Comparison of ENCODE assay signal across 37 cellular contexts in genomic region chr7:128131115-128131514, GRCh38.
"Had no signal": no experiment of that assay in that cellular context is flagged by ENCODE, and none has a peak within 500 bp of the region (broad histone marks: within the 10 kb centered on the region; RNA-seq: fewer than 3 reads in every experiment).

No MANE protein-coding gene starts in this region.

- H3K4me1 ChIP-seq: breast epithelium had no signal

- DNase-seq: activated B cell treated with CpG ODN at 0.5 μM for 24 hours; activated CD4-positive, alpha-beta memory T cell treated with anti-CD3 and anti-CD28 coated beads for 36 hours; activated CD4-positive, alpha-beta T cell treated with anti-CD3 and anti-CD28 coated beads for 4 hours; activated CD4-positive, alpha-beta T cell treated with anti-CD3 and anti-CD28 coated beads, Interleukin-2, amount 10 ng/mL, durations not matched to agents 24 days and 14 days; activated CD4-positive, alpha-beta T cell treated with anti-CD3 and anti-CD28 coated beads, Interleukin-2, amount 50 U/mL, for 1 hour; activated CD4-positive, alpha-beta T cell treated with anti-CD3 and anti-CD28 coated beads, Interleukin-2, amount 50 U/mL, for 4 hours; activated CD4-positive, CD25-positive, alpha-beta regulatory T cell treated with anti-CD3 and anti-CD28 coated beads, Interleukin-2, amount 50 U/mL, for 72 hours; activated CD8-positive, alpha-beta memory T cell treated with anti-CD3 and anti-CD28 coated beads, Interleukin-2, amount 50 U/mL, for 4 hours; activated CD8-positive, alpha-beta T cell treated with anti-CD3 and anti-CD28 coated beads for 36 hours; activated effector memory CD4-positive, alpha-beta T cell treated with anti-CD3 and anti-CD28 coated beads, Interleukin-2, amount 50 U/mL, for 16 hours; activated gamma-delta T cell treated with Interleukin-2 at 50 U/mL for 16 hours; activated naive CD4-positive, alpha-beta T cell; activated naive CD4-positive, alpha-beta T cell treated with anti-CD3 and anti-CD28 coated beads for 36 hours; activated naive CD4-positive, alpha-beta T cell treated with anti-CD3 and anti-CD28 coated beads, Interleukin-2, amount 50 U/mL, for 16 hours; activated naive CD8-positive, alpha-beta T cell treated with anti-CD3 and anti-CD28 coated beads for 36 hours; activated T-cell treated with anti-CD3 and anti-CD28 coated beads for 4 hours; activated T-cell treated with anti-CD3 and anti-CD28 coated beads, Interleukin-2, amount 50 U/mL, for 1 hour; activated T-cell treated with anti-CD3 and anti-CD28 coated beads, Interleukin-2, amount 50 U/mL, for 4 hours; activated T-cell treated with anti-CD3 and anti-CD28 coated beads, Interleukin-2, amount 50 U/mL, for 72 hours; adrenal gland; amniotic stem cell; aorta; body of pancreas; brain microvascular endothelial cell; central memory CD4-positive, alpha-beta T cell; T-helper 1 cell; T-helper 2 cell; T-helper 9 cell had no signal

- H3K36me3 Mint-ChIP-seq: activated CD4-positive, alpha-beta memory T cell treated with anti-CD3 and anti-CD28 coated beads for 36 hours had no signal

- H3K4me3 ChIP-seq: adrenal gland, body of pancreas, breast epithelium had no signal

- H3K27ac ChIP-seq: adrenal gland, body of pancreas, brain microvascular endothelial cell, breast epithelium, VCaP had no signal

- H3K4me3 Mint-ChIP-seq: activated B cell treated with CpG ODN at 0.5 μM for 24 hours; activated CD4-positive, alpha-beta memory T cell treated with anti-CD3 and anti-CD28 coated beads for 36 hours; activated CD4-positive, alpha-beta T cell treated with anti-CD3 and anti-CD28 coated beads, Interleukin-2, amount 10 ng/mL, durations not matched to agents 24 days and 14 days; activated CD8-positive, alpha-beta T cell treated with anti-CD3 and anti-CD28 coated beads for 36 hours; activated naive CD4-positive, alpha-beta T cell treated with anti-CD3 and anti-CD28 coated beads for 36 hours; activated naive CD8-positive, alpha-beta T cell treated with anti-CD3 and anti-CD28 coated beads for 36 hours; activated T-cell treated with anti-CD3 and anti-CD28 coated beads, Interleukin-2, amount 50 U/mL, for 4 hours; activated T-cell treated with anti-CD3 and anti-CD28 coated beads, Interleukin-2, amount 50 U/mL, for 72 hours; activated T-helper 1 cell treated with anti-CD3 and anti-CD28 coated beads, Interleukin-12 subunit alpha, Interleukin-12 subunit beta, Interleukin-2, Interleukin-4 antibody, amounts not matched to agents 30 ng/mL and 10 ng/mL and 1 ng/mL, durations not matched to agents 14 hours and 24 hours and 36 hours; activated T-helper 17 cell treated with anti-CD3 and anti-CD28 coated beads, Interleukin-2, amount 50 U/mL, for 72 hours; T-helper 1 cell treated with Interleukin-12 subunit alpha and Interleukin-12 subunit beta and Interleukin-4 antibody, amounts not matched to agents 30 μg/mL and 1 μg/mL, for 36 hours; T-helper 2 cell treated with Interferon-gamma antibody and Interleukin-4, amounts not matched to agents 5 μg/mL and 100 μg/mL, for 36 hours had no signal

- ATAC-seq: activated CD8-positive, alpha-beta T cell treated with anti-CD3 and anti-CD28 coated beads for 36 hours; activated naive CD4-positive, alpha-beta T cell treated with anti-CD3 and anti-CD28 coated beads, Interleukin-2, amount 50 U/mL, for 72 hours; activated T-cell treated with anti-CD3 and anti-CD28 coated beads, Interleukin-2, amount 50 U/mL, for 4 hours; activated T-cell treated with anti-CD3 and anti-CD28 coated beads, Interleukin-2, amount 50 U/mL, for 72 hours; activated T-helper 17 cell treated with anti-CD3 and anti-CD28 coated beads, Interleukin-2, amount 50 U/mL, for 72 hours; body of pancreas had no signal

- H3K9me3 ChIP-seq: adrenal gland, body of pancreas, breast epithelium had no signal

- H3K36me3 ChIP-seq: adrenal gland, brain microvascular endothelial cell, breast epithelium had no signal

- FAIRE-seq: astrocyte, TTC549 had no signal

- H3K9me3 Mint-ChIP-seq: activated B cell treated with CpG ODN at 0.5 μM for 24 hours; activated CD4-positive, alpha-beta memory T cell treated with anti-CD3 and anti-CD28 coated beads for 36 hours; activated CD4-positive, alpha-beta T cell treated with anti-CD3 and anti-CD28 coated beads, Interleukin-2, amount 10 ng/mL, durations not matched to agents 24 days and 14 days; activated naive CD4-positive, alpha-beta T cell treated with anti-CD3 and anti-CD28 coated beads for 36 hours; activated naive CD4-positive, alpha-beta T cell treated with anti-CD3 and anti-CD28 coated beads, Interleukin-2, amount 50 U/mL, for 72 hours; activated T-cell treated with anti-CD3 and anti-CD28 coated beads, Interleukin-2, amount 50 U/mL, for 4 hours; activated T-cell treated with anti-CD3 and anti-CD28 coated beads, Interleukin-2, amount 50 U/mL, for 72 hours; activated T-helper 1 cell treated with anti-CD3 and anti-CD28 coated beads, Interleukin-12 subunit alpha, Interleukin-12 subunit beta, Interleukin-2, Interleukin-4 antibody, amounts not matched to agents 30 ng/mL and 10 ng/mL and 1 ng/mL, durations not matched to agents 14 hours and 24 hours and 36 hours; activated T-helper 17 cell treated with anti-CD3 and anti-CD28 coated beads, Interleukin-2, amount 50 U/mL, for 72 hours; T-helper 1 cell treated with Interleukin-12 subunit alpha and Interleukin-12 subunit beta and Interleukin-4 antibody, amounts not matched to agents 30 μg/mL and 1 μg/mL, for 36 hours; T-helper 2 cell treated with Interferon-gamma antibody and Interleukin-4, amounts not matched to agents 5 μg/mL and 100 μg/mL, for 36 hours had no signal

- H3K27ac Mint-ChIP-seq: activated B cell treated with CpG ODN at 0.5 μM for 24 hours; activated CD4-positive, alpha-beta memory T cell treated with anti-CD3 and anti-CD28 coated beads for 36 hours; activated CD4-positive, alpha-beta T cell treated with anti-CD3 and anti-CD28 coated beads, Interleukin-2, amount 10 ng/mL, durations not matched to agents 24 days and 14 days; activated CD8-positive, alpha-beta T cell treated with anti-CD3 and anti-CD28 coated beads for 36 hours; activated naive CD4-positive, alpha-beta T cell treated with anti-CD3 and anti-CD28 coated beads for 36 hours; activated naive CD4-positive, alpha-beta T cell treated with anti-CD3 and anti-CD28 coated beads, Interleukin-2, amount 50 U/mL, for 72 hours; activated naive CD8-positive, alpha-beta T cell treated with anti-CD3 and anti-CD28 coated beads for 36 hours; activated T-cell treated with anti-CD3 and anti-CD28 coated beads, Interleukin-2, amount 50 U/mL, for 72 hours; activated T-helper 1 cell treated with anti-CD3 and anti-CD28 coated beads, Interleukin-12 subunit alpha, Interleukin-12 subunit beta, Interleukin-2, Interleukin-4 antibody, amounts not matched to agents 30 ng/mL and 10 ng/mL and 1 ng/mL, durations not matched to agents 14 hours and 24 hours and 36 hours; activated T-helper 17 cell treated with anti-CD3 and anti-CD28 coated beads, Interleukin-2, amount 50 U/mL, for 72 hours; T-helper 1 cell treated with Interleukin-12 subunit alpha and Interleukin-12 subunit beta and Interleukin-4 antibody, amounts not matched to agents 30 μg/mL and 1 μg/mL, for 36 hours; T-helper 2 cell treated with Interferon-gamma antibody and Interleukin-4, amounts not matched to agents 5 μg/mL and 100 μg/mL, for 36 hours had no signal
